Comparison of ENCODE assay signal across 28 cellular contexts in the genomic region with DNA sequence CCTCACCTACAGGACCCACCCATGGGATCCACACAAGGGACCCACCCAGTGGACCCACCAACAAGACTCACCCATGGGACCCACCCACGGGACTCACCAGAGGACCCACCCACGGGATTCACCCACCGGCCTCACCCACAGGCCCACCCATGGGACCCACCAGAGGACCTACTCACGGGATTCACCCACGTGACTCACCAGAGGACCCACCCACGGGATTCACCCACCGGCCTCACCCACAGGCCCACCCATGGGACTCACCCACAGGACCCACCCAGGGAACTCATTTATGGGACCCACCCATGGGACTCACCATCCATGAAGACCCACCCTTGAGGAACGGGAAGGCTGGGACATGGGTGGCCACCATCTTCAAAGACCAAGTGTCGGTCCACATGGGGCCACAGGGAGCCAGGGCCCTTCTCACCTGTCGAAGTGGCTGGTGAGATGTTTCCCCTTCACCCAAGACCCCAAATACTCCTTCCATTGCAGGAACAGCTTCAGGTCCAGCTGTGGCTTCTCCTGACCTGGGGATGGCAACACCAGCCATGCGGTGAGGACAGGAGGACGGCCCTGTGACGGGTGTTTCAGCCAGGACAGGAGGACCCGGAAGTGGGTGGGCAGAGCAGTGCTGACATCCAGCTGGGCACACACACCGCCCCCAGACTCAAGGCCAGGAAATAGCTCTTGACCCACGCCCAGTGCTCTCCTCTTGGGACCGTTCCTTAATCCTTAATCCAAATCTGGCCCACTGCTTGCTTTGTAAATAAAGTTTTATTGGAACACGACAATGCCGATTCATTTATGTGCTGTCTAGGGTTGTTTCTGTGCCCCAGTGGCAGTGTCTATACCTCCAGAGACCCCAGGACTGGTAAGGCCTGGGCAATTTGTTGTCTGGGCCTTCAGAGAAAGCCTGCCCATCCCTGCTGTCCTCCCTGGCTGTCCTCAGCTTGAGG.
DNase-seq lines count a peak whose midpoint lies in the region; ATAC-seq and TF ChIP-seq lines count a peak whose summit lies in the region.
"Had no signal": no experiment of that assay in that cellular context is flagged by ENCODE, and none has a peak within 500 bp of the region (broad histone marks: within the 10 kb centered on the region; RNA-seq: fewer than 3 reads in every experiment).

No MANE protein-coding gene starts in this region.

- DNase-seq in activated T-cell treated with anti-CD3 and anti-CD28 coated beads, Interleukin-2, amount 50 U/mL, for 24 hours, result peak; percentile 11
- DNase-seq in activated T-cell treated with anti-CD3 and anti-CD28 coated beads, Interleukin-2, amount 50 U/mL, for 48 hours, result no peak
- DNase-seq in coronary artery (ENCODE audit: low spot score), result peak; percentile 66
- DNase-seq in neuronal stem cell (ENCODE audit: low spot score), result no peak
- no peak for DNase-seq in COLO668 (lab: John Stamatoyannopoulos, UW; ENCODE audit: unreplicated experiment)
- no peak for DNase-seq in heart right ventricle
- DNase-seq in endothelial cell (ENCODE audit: low spot score), result no peak
- DNase-seq: 8988T; ACHN; BE2C; CD8-positive, alpha-beta memory T cell; DMS153; DND-41; GOT3; HCEC 1CT; Kasumi-1; NCI-H1105 treated with DMSO at 0.1 percent for 48 hours; NCI-H146; NCI-H1930; NCI-H2107; NCI-H446; NCI-H524 treated with DMSO at 0.1 percent for 48 hours; NCI-H774; PC-3; SJCRH30 had no signal

- peak overlapping the region; percentile 10 for H2BK12ac ChIP-seq in neuronal stem cell (ENCODE audit: low read length)

- H3K9me3 ChIP-seq in neuronal stem cell (replicated peaks in 1 of 2; ENCODE audit: control insufficient read depth in 2 of 2, insufficient read depth in 1 of 2, low read depth in 1 of 2, low read length in 2 of 2) (no peaks in the 10 kb centered on the region), heart right ventricle (no peaks in the 10 kb centered on the region)
- H3K9me3 ChIP-seq: BE2C, SJCRH30 had no signal

- H2BK5ac ChIP-seq in neuronal stem cell (ENCODE audit: low read length), result peak overlapping the region; percentile 62

- H2BK15ac ChIP-seq in neuronal stem cell (ENCODE audit: low read length), result no peak overlapping the region

- no peak overlapping the region for H4K91ac ChIP-seq in neuronal stem cell (ENCODE audit: low read depth, low read length, poor library complexity)

- no peak overlapping the region for H3K4me3 Mint-ChIP-seq in activated T-cell treated with anti-CD3 and anti-CD28 coated beads, Interleukin-2, amount 50 U/mL, for 24 hours
- no peak overlapping the region for H3K4me3 Mint-ChIP-seq in endothelial cell (ENCODE audit: unreplicated experiment)
- H3K4me3 Mint-ChIP-seq: CD14-positive monocyte; CD8-positive, alpha-beta memory T cell had no signal

- H3K27ac Mint-ChIP-seq in activated T-cell treated with anti-CD3 and anti-CD28 coated beads, Interleukin-2, amount 50 U/mL, for 24 hours, result no peak overlapping the region
- no peak overlapping the region for H3K27ac Mint-ChIP-seq in endothelial cell (ENCODE audit: unreplicated experiment)
- H3K27ac Mint-ChIP-seq: CD8-positive, alpha-beta memory T cell had no signal

- intact Hi-C loops in heart right ventricle (cut with DNase I), result no loop called here

- H2BK120ac ChIP-seq in neuronal stem cell (ENCODE audit: low read depth, low read length), result no peak overlapping the region

- H3K79me1 ChIP-seq in neuronal stem cell (ENCODE audit: low read depth, low read length), result no peaks in the 10 kb centered on the region

- no peak overlapping the region for H3K23ac ChIP-seq in neuronal stem cell (ENCODE audit: low read depth, low read length, poor library complexity)

- H3K27me3 ChIP-seq in neuronal stem cell (ENCODE audit: control insufficient read depth in 3 of 3, insufficient read depth in 3 of 3, low read depth in 1 of 3, low read length in 3 of 3) (peaks cover 0 to 3% (median 0%) of the 10 kb centered on the region in 3 experiments), heart right ventricle (peaks cover 0 to 57% (median 38%) of the 10 kb centered on the region in 7 donors)
- H3K27me3 ChIP-seq: BE2C had no signal

- H3K4me3 ChIP-seq in coronary artery (no peak overlapping the region), neuronal stem cell (ENCODE audit: low read length in 2 of 2) (no peak overlapping the region), heart right ventricle (no peak overlapping the region)
- H3K4me3 ChIP-seq: SJCRH30 had no signal

- peak overlapping the region; percentile 49 for H2AK5ac ChIP-seq in neuronal stem cell (ENCODE audit: low read depth, low read length)

- H3K4me1 Mint-ChIP-seq in activated T-cell treated with anti-CD3 and anti-CD28 coated beads, Interleukin-2, amount 50 U/mL, for 24 hours (ENCODE audit: low read depth), result no peaks in the 10 kb centered on the region
- no peaks in the 10 kb centered on the region for H3K4me1 Mint-ChIP-seq in endothelial cell (ENCODE audit: unreplicated experiment)
- H3K4me1 Mint-ChIP-seq: CD14-positive monocyte; CD8-positive, alpha-beta memory T cell had no signal

- H3K27ac ChIP-seq in coronary artery (no peak overlapping the region), neuronal stem cell (replicated peaks; ENCODE audit: low read length) (no peak overlapping the region), heart right ventricle (no peak overlapping the region)
- H3K27ac ChIP-seq: HL-60, SJCRH30 had no signal

- H3K4me2 ChIP-seq in neuronal stem cell (ENCODE audit: insufficient read depth, low read length, poor library complexity, severe bottlenecking), result no peak overlapping the region

- H4K8ac ChIP-seq in neuronal stem cell (ENCODE audit: low read depth, low read length), result no peak overlapping the region

- peaks cover 15% of the 10 kb centered on the region for H3K27me3 Mint-ChIP-seq in activated T-cell treated with anti-CD3 and anti-CD28 coated beads, Interleukin-2, amount 50 U/mL, for 24 hours
- peaks cover 3% of the 10 kb centered on the region for H3K27me3 Mint-ChIP-seq in endothelial cell (ENCODE audit: unreplicated experiment)

- H3K18ac ChIP-seq in neuronal stem cell (ENCODE audit: low read length), result peak overlapping the region; percentile 11

- WGBS in neuronal stem cell (ENCODE audit: extremely low coverage in 2 of 2, insufficient read length in 2 of 2, insufficient replicate concordance in 1 of 2), 2 donors, result no CpG with 5 or more reads among the region's 19 CpGs
- WGBS in heart right ventricle, 2 donors, result 86 to 90% methylated on average over 19 of the region's 19 CpGs

- no peak for ATAC-seq in heart right ventricle
- ATAC-seq: PC-3, Right ventricle myocardium inferior had no signal

- H3K36me3 Mint-ChIP-seq in activated T-cell treated with anti-CD3 and anti-CD28 coated beads, Interleukin-2, amount 50 U/mL, for 24 hours (ENCODE audit: low read depth), result no peaks in the 10 kb centered on the region
- H3K36me3 Mint-ChIP-seq in endothelial cell (ENCODE audit: low read depth, unreplicated experiment), result no peaks in the 10 kb centered on the region
- H3K36me3 Mint-ChIP-seq: CD14-positive monocyte had no signal

- H3K4me1 ChIP-seq in neuronal stem cell (ENCODE audit: control insufficient read depth in 2 of 2, insufficient read depth in 1 of 2, low read depth in 1 of 2, low read length in 2 of 2), result peaks cover 0 to 9% of the 10 kb centered on the region in 2 donors
- no peaks in the 10 kb centered on the region for H3K4me1 ChIP-seq in heart right ventricle
- H3K4me1 ChIP-seq: BE2C, SJCRH30 had no signal

- H3K4ac ChIP-seq in neuronal stem cell (ENCODE audit: low read length), result no peak overlapping the region

- no peaks in the 10 kb centered on the region for H3K9me3 Mint-ChIP-seq in activated T-cell treated with anti-CD3 and anti-CD28 coated beads, Interleukin-2, amount 50 U/mL, for 24 hours
- H3K9me3 Mint-ChIP-seq in endothelial cell (ENCODE audit: unreplicated experiment), result no peaks in the 10 kb centered on the region

- H2AFZ ChIP-seq in neuronal stem cell (ENCODE audit: low read length), result no peak overlapping the region

- no peak overlapping the region for H3K9ac ChIP-seq in neuronal stem cell (ENCODE audit: low read depth, low read length, poor library complexity)

- TF ChIP-seq CTCF in coronary artery (IDR thresholded peaks at IDR 0.05), result no peak
- TF ChIP-seq CTCF in heart right ventricle (IDR thresholded peaks at IDR 0.05), result no peak
- no peak for TF ChIP-seq CTCF in endothelial cell (IDR thresholded peaks at IDR 0.05; ENCODE audit: unreplicated experiment)

- H3K14ac ChIP-seq in neuronal stem cell (ENCODE audit: low read length), result no peak overlapping the region

- H3K36me3 ChIP-seq in neuronal stem cell (replicated peaks in 1 of 2; ENCODE audit: control insufficient read depth in 2 of 2, insufficient read depth in 2 of 2, low read length in 2 of 2) (no peaks in the 10 kb centered on the region), heart right ventricle (no peaks in the 10 kb centered on the region)
- H3K36me3 ChIP-seq: BE2C, SJCRH30 had no signal

Comparison
In these comparisons a context has a peak if more than half of its experiments do, and no peak if none do; other contexts are left out.
1. DNase-seq: peak in activated T-cell treated with anti-CD3 and anti-CD28 coated beads, Interleukin-2, amount 50 U/mL, for 24 hours (single experiment) and coronary artery (single experiment); none in activated T-cell treated with anti-CD3 and anti-CD28 coated beads, Interleukin-2, amount 50 U/mL, for 48 hours (0 of 2), neuronal stem cell (single experiment), COLO668 (single experiment), heart right ventricle (0 of 2) and endothelial cell (single experiment).